Comparison of ENCODE assay signal across 19 cellular contexts in genomic region chr13:105342421-105342820, GRCh38.
DNase-seq lines count a peak whose midpoint lies in the region; ATAC-seq, FAIRE-seq and TF ChIP-seq lines count a peak whose summit lies in the region.
"Had no signal": no experiment of that assay in that cellular context is flagged by ENCODE, and none has a peak within 500 bp of the region (broad histone marks: within the 10 kb centered on the region; RNA-seq: fewer than 3 reads in every experiment).

No MANE protein-coding gene starts in this region.

- no peak overlapping the region for H2BK15ac ChIP-seq in H1 (ENCODE audit: low read length)

- ATAC-seq in DND-41 (ENCODE audit: insufficient read depth, low read depth) (no peak), HG03135 (IDR thresholded peaks at IDR 0.05; ENCODE audit: unreplicated experiment) (no peak)
- ATAC-seq: CD8-positive, alpha-beta T cell had no signal

- WGBS in H1 (ENCODE audit: extremely low coverage in 1 of 2, insufficient coverage in 1 of 2, insufficient read length in 1 of 2, insufficient replicate concordance in 2 of 2, low coverage in 1 of 2, low lambda C conversion rate in 2 of 2, missing lambda C conversion rate in 1 of 2), 2 experiments: 99% methylated on average over 8 of the region's 8 CpGs; no CpG with 5 or more reads in 1 of the 2 experiments
- WGBS in thyroid gland, 2 donors: 93 to 97% methylated on average over 8 of the region's 8 CpGs

- H3K9me3 Mint-ChIP-seq in astrocyte (ENCODE audit: unreplicated experiment): peaks cover 2% of the 10 kb centered on the region
- H3K9me3 Mint-ChIP-seq: CD8-positive, alpha-beta T cell had no signal

- H3K4me2 ChIP-seq in DND-41 (ENCODE audit: insufficient read depth, low read length) (no peak overlapping the region), astrocyte (ENCODE audit: low read length) (no peak overlapping the region), H1 (ENCODE audit: insufficient read depth in 1 of 2, low read depth in 2 of 2, low read length in 2 of 2) (no peak overlapping the region)
- H3K4me2 ChIP-seq: BLaER1 treated with 17β-estradiol and CSF1 and Interleukin-3, amounts not matched to agents 10 nM and 100 nM had no signal

- peaks cover 39% of the 10 kb centered on the region for H3K4me1 ChIP-seq in DND-41 (ENCODE audit: insufficient read depth, low read length)
- peaks cover 27% of the 10 kb centered on the region for H3K4me1 ChIP-seq in astrocyte (ENCODE audit: insufficient read depth, low read length)
- H3K4me1 ChIP-seq in H1 (replicated peaks in 1 of 4; ENCODE audit: control insufficient read depth in 3 of 4, insufficient read depth in 4 of 4, low read length in 3 of 4): 0 out of 7 replicates have a peak, but pooled peaks cover 0 to 2% (median 0%) of the 10 kb centered on the region in 4 experiments
- peaks cover 32 to 48% of the 10 kb centered on the region in 2 donors for H3K4me1 ChIP-seq in thyroid gland
- H3K4me1 ChIP-seq: BLaER1 treated with 17β-estradiol and CSF1 and Interleukin-3, amounts not matched to agents 10 nM and 100 nM; HAP-1 had no signal

- CTCF ChIA-PET in H1 (lab: Charles Lee; ENCODE audit: partially characterized antibody): no interaction called here

- no peak overlapping the region for H3K27ac Mint-ChIP-seq in astrocyte (ENCODE audit: unreplicated experiment)
- H3K27ac Mint-ChIP-seq: B cell; CD8-positive, alpha-beta T cell; IgD-negative memory B cell had no signal

- intact Hi-C loops in thyroid gland (cut with DNase I): no loop called here

- no peak overlapping the region for H3K14ac ChIP-seq in H1 (ENCODE audit: insufficient read length)

- DNase-seq in DND-41 (no peak), astrocyte (ENCODE audit: low read depth) (peak; percentile 34), H1 (ENCODE audit: low read depth in 1 of 2, low spot score in 2 of 2) (no peak), thyroid gland (no peak), epidermal melanocyte (ENCODE audit: insufficient read length, low spot score) (no peak), substantia nigra (lab: John Stamatoyannopoulos, UW) (no peak)
- DNase-seq: 8988T; Calu3; CD8-positive, alpha-beta T cell; DMS79 treated with DMSO at 0.1 percent for 48 hours had no signal

- H3K27me3 ChIP-seq in DND-41 (ENCODE audit: insufficient read depth, low read length, poor library complexity) (no peaks in the 10 kb centered on the region), astrocyte (ENCODE audit: insufficient read depth, low read length) (no peaks in the 10 kb centered on the region), H1 (replicated peaks in 1 of 4; ENCODE audit: control insufficient read depth in 3 of 4, extremely low read depth in 1 of 4, insufficient read depth in 3 of 4, low read length in 3 of 4) (peaks cover 0 to 1% (median 0%) of the 10 kb centered on the region in 4 experiments; a peak in 1 of 7 replicates), thyroid gland (no peaks in the 10 kb centered on the region)
- H3K27me3 ChIP-seq: BLaER1 treated with 17β-estradiol and CSF1 and Interleukin-3, amounts not matched to agents 10 nM and 100 nM had no signal

- TF ChIP-seq RAD21 in H1 (IDR thresholded peaks at IDR 0.05 in 1 of 2, conservative IDR thresholded peaks at IDR 0.05 in 1 of 2; ENCODE audit: low read depth in 2 of 2, low read length in 2 of 2): no peak

- no peak overlapping the region for H2BK12ac ChIP-seq in H1 (ENCODE audit: low read depth, low read length)

- no peak overlapping the region for H4K91ac ChIP-seq in H1 (replicated peaks; ENCODE audit: insufficient read length, low read length)

- H3K4me3 ChIP-seq in DND-41 (ENCODE audit: low read depth in 1 of 2, low read length in 2 of 2) (no peak overlapping the region), astrocyte (ENCODE audit: insufficient read depth, low read depth, low read length) (no peak overlapping the region), H1 (ENCODE audit: extremely low read depth in 1 of 4, insufficient read depth in 2 of 4, low read depth in 3 of 4, low read length in 4 of 4) (no peak overlapping the region), thyroid gland (replicated peaks in 1 of 3) (no peak overlapping the region)
- H3K4me3 ChIP-seq: BLaER1 treated with 17β-estradiol and CSF1 and Interleukin-3, amounts not matched to agents 10 nM and 100 nM; HAP-1 had no signal

- no peak overlapping the region for H3K18ac ChIP-seq in H1 (ENCODE audit: extremely low read depth, low read length)

- no peak overlapping the region for H2BK20ac ChIP-seq in H1 (ENCODE audit: low read length)

- H3K36me3 ChIP-seq in DND-41 (ENCODE audit: insufficient read depth, low read length) (no peaks in the 10 kb centered on the region), astrocyte (ENCODE audit: insufficient read depth, low read length) (no peaks in the 10 kb centered on the region), H1 (ENCODE audit: control insufficient read depth in 2 of 4, insufficient read depth in 4 of 4, low read length in 3 of 4) (no peaks in the 10 kb centered on the region), thyroid gland (no peaks in the 10 kb centered on the region)
- H3K36me3 ChIP-seq: BLaER1 treated with 17β-estradiol and CSF1 and Interleukin-3, amounts not matched to agents 10 nM and 100 nM; HAP-1 had no signal

- no peaks in the 10 kb centered on the region for H3K23me2 ChIP-seq in H1 (ENCODE audit: low read depth, low read length)

- no peak overlapping the region for H2BK5ac ChIP-seq in H1 (ENCODE audit: low read depth, low read length)

- POLR2A ChIA-PET in H1 (lab: Charles Lee; ENCODE audit: partially characterized antibody): no interaction called here

- TF ChIP-seq CTCF in DND-41 (IDR thresholded peaks at IDR 0.05; ENCODE audit: borderline replicate concordance, extremely low read depth, low read length, poor library complexity, severe bottlenecking) (no peak), astrocyte (IDR thresholded peaks at IDR 0.05; ENCODE audit: insufficient read depth, low read depth, low read length) (no peak), H1 (IDR thresholded peaks at IDR 0.05; ENCODE audit: control extremely low read depth in 1 of 3, insufficient read depth in 1 of 3, low read depth in 1 of 3, low read length in 3 of 3) (no peak), thyroid gland (IDR thresholded peaks at IDR 0.05) (no peak)

- no peak overlapping the region for H3K4ac ChIP-seq in H1 (replicated peaks; ENCODE audit: insufficient read length, low read depth, low read length)

- H4K8ac ChIP-seq in H1 (ENCODE audit: extremely low read depth, insufficient read depth, low read length): peak overlapping the region; percentile 63; the same call in 1 of the 2 replicates

- peaks cover 17% of the 10 kb centered on the region for H3K4me1 Mint-ChIP-seq in astrocyte (ENCODE audit: low read depth, unreplicated experiment)
- H3K4me1 Mint-ChIP-seq: B cell, IgD-negative memory B cell had no signal

- H3K79me2 ChIP-seq in DND-41 (ENCODE audit: insufficient read depth, low read length): no peaks in the 10 kb centered on the region
- H3K79me2 ChIP-seq in astrocyte (ENCODE audit: insufficient read depth, low read length): no peaks in the 10 kb centered on the region
- H3K79me2 ChIP-seq in H1 (ENCODE audit: control insufficient read depth in 1 of 2, insufficient read depth in 2 of 2, low read length in 2 of 2): no peaks in the 10 kb centered on the region

- H3K9ac ChIP-seq in DND-41 (ENCODE audit: low read depth, low read length) (no peak overlapping the region), astrocyte (ENCODE audit: low read length) (no peak overlapping the region), H1 (replicated peaks in 1 of 4; ENCODE audit: extremely low read depth in 1 of 4, low read depth in 3 of 4, low read length in 3 of 4) (no peak overlapping the region)
- H3K9ac ChIP-seq: BLaER1 treated with 17β-estradiol and CSF1 and Interleukin-3, amounts not matched to agents 10 nM and 100 nM had no signal

- no peak for FAIRE-seq in astrocyte (lab: Jason Lieb, UNC)
- FAIRE-seq in H1 (lab: Jason Lieb, UNC): no peak
- FAIRE-seq: G401.6, GM12891, GM19239, HTR-8/SVneo had no signal

- no peak overlapping the region for H4K5ac ChIP-seq in H1 (ENCODE audit: insufficient read length, low read depth, low read length)

- TF ChIP-seq POLR2A in H1 (IDR thresholded peaks at IDR 0.05; ENCODE audit: control extremely low read depth in 1 of 2, low read depth in 2 of 2, low read length in 2 of 2) (no peak), thyroid gland (IDR thresholded peaks at IDR 0.05) (no peak)

- H2AFZ ChIP-seq in DND-41 (ENCODE audit: low read depth, low read length) (no peak overlapping the region), astrocyte (ENCODE audit: low read depth, low read length) (no peak overlapping the region), H1 (ENCODE audit: low read length) (no peak overlapping the region)

- H3K27me3 Mint-ChIP-seq in astrocyte (ENCODE audit: low read depth, unreplicated experiment): peaks cover 2% of the 10 kb centered on the region
- H3K27me3 Mint-ChIP-seq: B cell, IgD-negative memory B cell had no signal

- TF ChIP-seq EP300 in H1 (IDR thresholded peaks at IDR 0.05; ENCODE audit: borderline replicate concordance in 1 of 2, low read depth in 2 of 2, low read length in 2 of 2): no peak

- no peak overlapping the region for H2BK120ac ChIP-seq in H1 (replicated peaks; ENCODE audit: low read depth, low read length)

- H3K79me1 ChIP-seq in H1 (ENCODE audit: low read depth, low read length): no peaks in the 10 kb centered on the region

- no peak overlapping the region for H3K4me3 Mint-ChIP-seq in astrocyte (ENCODE audit: unreplicated experiment)
- H3K4me3 Mint-ChIP-seq: B cell; CD8-positive, alpha-beta T cell; IgD-negative memory B cell had no signal

- H3K27ac ChIP-seq in DND-41 (ENCODE audit: low read length) (0 out of 2 replicates have a peak overlapping the region, but pooled peaks have one; percentile 5), astrocyte (ENCODE audit: low read depth, low read length) (no peak overlapping the region), H1 (ENCODE audit: low read depth, low read length) (no peak overlapping the region), thyroid gland (peak overlapping the region; percentile 60 to 86 (median 84)), substantia nigra (ENCODE audit: low read depth, low read length, poor library complexity, severe bottlenecking) (no peak overlapping the region)
- H3K27ac ChIP-seq: BLaER1 treated with 17β-estradiol and CSF1 and Interleukin-3, amounts not matched to agents 10 nM and 100 nM had no signal

- no peak overlapping the region for H2AK5ac ChIP-seq in H1 (ENCODE audit: low read depth, low read length)

- H4K20me1 ChIP-seq in DND-41 (ENCODE audit: insufficient read depth, low read length): no peaks in the 10 kb centered on the region
- H4K20me1 ChIP-seq in astrocyte (ENCODE audit: insufficient read depth, low read length): no peaks in the 10 kb centered on the region
- H4K20me1 ChIP-seq in H1 (replicated peaks in 1 of 2; ENCODE audit: control insufficient read depth in 1 of 2, insufficient read depth in 2 of 2, low read length in 2 of 2): no peaks in the 10 kb centered on the region
- H4K20me1 ChIP-seq: BLaER1 treated with 17β-estradiol and CSF1 and Interleukin-3, amounts not matched to agents 10 nM and 100 nM had no signal

- no peaks in the 10 kb centered on the region for H3K9me3 ChIP-seq in DND-41 (ENCODE audit: insufficient read depth, low read length, severe bottlenecking)
- H3K9me3 ChIP-seq in astrocyte (ENCODE audit: insufficient read depth, low read depth, low read length): peaks cover 2% of the 10 kb centered on the region
- no peaks in the 10 kb centered on the region for H3K9me3 ChIP-seq in H1 (ENCODE audit: insufficient read depth in 2 of 2, low read depth in 1 of 2, low read length in 1 of 2)
- no peaks in the 10 kb centered on the region for H3K9me3 ChIP-seq in thyroid gland
- H3K9me3 ChIP-seq: BLaER1 treated with 17β-estradiol and CSF1 and Interleukin-3, amounts not matched to agents 10 nM and 100 nM; HAP-1 had no signal

- H3K36me3 Mint-ChIP-seq in astrocyte (ENCODE audit: low read depth, unreplicated experiment): no peaks in the 10 kb centered on the region
- H3K36me3 Mint-ChIP-seq: CD8-positive, alpha-beta T cell; IgD-negative memory B cell had no signal

- no peak overlapping the region for H3K23ac ChIP-seq in H1 (ENCODE audit: insufficient read length)

- no peak overlapping the region for H3K56ac ChIP-seq in H1 (replicated peaks; ENCODE audit: insufficient read length, low read depth, low read length)

Comparison
In these comparisons a context has a peak if more than half of its experiments do, and no peak if none do; other contexts are left out.
1. H3K27ac ChIP-seq: peak in DND-41 (single experiment) and thyroid gland (3 of 3); none in astrocyte (single experiment), H1 (single experiment) and substantia nigra (single experiment).